Comparison of ENCODE assay signal across 27 cellular contexts in genomic region chr4:8785656-8786142, GRCh38.
"Had no signal": no experiment of that assay in that cellular context is flagged by ENCODE, and none has a peak within 500 bp of the region (broad histone marks: within the 10 kb centered on the region; RNA-seq: fewer than 3 reads in every experiment).

No MANE protein-coding gene starts in this region.

- FAIRE-seq: small intestine, urothelium cell line had no signal

- H3K4me3 ChIP-seq: neural progenitor cell, ovary, psoas muscle, right lobe of liver, sigmoid colon, stomach, thoracic aorta, thyroid gland, tibial nerve, upper lobe of left lung, vagina had no signal

- H3K9me3 ChIP-seq: neutrophil, ovary, psoas muscle, right lobe of liver, sigmoid colon, stomach, thoracic aorta, thyroid gland, upper lobe of left lung, vagina had no signal

- DNase-seq: natural killer cell; nucleus accumbens; ovary; posterior cingulate gyrus; psoas muscle; right cardiac atrium; right lobe of liver; sigmoid colon; small intestine; stimulated activated CD4-positive, alpha-beta T cell treated with anti-CD3 and anti-CD28 coated beads, Interleukin-15, amount 100 ng/mL, for 24 hours; stimulated activated CD4-positive, alpha-beta T cell treated with anti-CD3 and anti-CD28 coated beads, Interleukin-2, amount 100 ng/mL, for 24 hours; stimulated activated CD4-positive, alpha-beta T cell treated with anti-CD3 and anti-CD28 coated beads, Interleukin-2, amount 100 ng/mL, for 48 hours; stimulated activated CD4-positive, alpha-beta T cell treated with anti-CD3 and anti-CD28 coated beads, Interleukin-4, amount 100 ng/mL, for 24 hours; stimulated activated naive B cell treated with anti-CD40 and anti-IgM and Interleukin-4, amounts not matched to agents 10 μg/mL and 1 μg/mL and 100 μg/mL, for 72 hours; stimulated activated naive CD4-positive, alpha-beta T cell treated with Interleukin-2 at 50 U/mL for 16 hours; stomach; thyroid gland; trophoblast cell had no signal

- H3K27me3 ChIP-seq: neural progenitor cell, neutrophil, ovary, right lobe of liver, thyroid gland, tibial nerve, upper lobe of left lung, vagina had no signal

- H3K4me1 ChIP-seq: neural progenitor cell, parathyroid adenoma, psoas muscle, right lobe of liver, sigmoid colon, stomach, thyroid gland, tibial nerve, upper lobe of left lung, vagina had no signal

- H3K27ac ChIP-seq: neural progenitor cell, neutrophil, ovary, parathyroid adenoma, psoas muscle, right lobe of liver, sigmoid colon, stomach, thoracic aorta, thyroid gland, tibial nerve, upper lobe of left lung, vagina had no signal

- H3K79me2 ChIP-seq: parathyroid adenoma had no signal

- H2AFZ ChIP-seq: neural progenitor cell, parathyroid adenoma had no signal

- H3K4me2 ChIP-seq: neural progenitor cell had no signal

- H3K9ac ChIP-seq: neural progenitor cell, parathyroid adenoma had no signal

- H3K36me3 ChIP-seq: neural progenitor cell, neutrophil, ovary, right lobe of liver, sigmoid colon, stomach, thoracic aorta, thyroid gland, tibial nerve, upper lobe of left lung, vagina had no signal

- ATAC-seq: natural killer cell; psoas muscle; right cardiac atrium; right lobe of liver; stimulated activated effector memory CD8-positive, alpha-beta T cell treated with anti-CD3 and anti-CD28 coated beads, Interleukin-12 subunit alpha, Interleukin-12 subunit beta, amount 100 ng/mL, for 72 hours; stimulated activated naive B cell treated with anti-CD40 and anti-IgM and Interleukin-4, amounts not matched to agents 10 μg/mL and 1 μg/mL and 100 μg/mL, for 72 hours had no signal
